In the genomic region with DNA sequence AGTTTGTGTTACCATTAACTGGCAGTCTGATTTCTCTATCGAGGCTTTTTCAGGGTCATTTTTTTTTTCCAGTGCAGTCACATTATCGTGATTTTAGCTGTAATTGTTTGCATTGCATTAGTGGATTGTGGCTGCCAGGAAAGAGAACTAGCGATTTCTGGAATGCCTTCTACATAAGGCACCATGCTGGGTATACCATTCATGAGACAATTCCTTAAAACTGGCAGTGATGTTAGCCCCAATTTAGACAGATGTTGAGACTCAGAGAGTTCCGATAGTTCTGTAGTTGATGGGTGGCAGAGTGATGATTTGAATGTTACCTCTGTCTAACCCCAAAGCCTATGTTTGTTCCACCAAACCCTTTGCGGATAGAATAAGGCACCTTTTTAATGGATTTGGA, we compare ENCODE assay signal across 30 cellular contexts.
"Had no signal": no experiment of that assay in that cellular context is flagged by ENCODE, and none has a peak within 500 bp of the region (broad histone marks: within the 10 kb centered on the region; RNA-seq: fewer than 3 reads in every experiment).

No MANE protein-coding gene starts in this region.

- H3K36me3 Mint-ChIP-seq: activated naive CD8-positive, alpha-beta T cell treated with anti-CD3 and anti-CD28 coated beads, Interleukin-2, amount 10 ng/mL, durations not matched to agents 7 days and 5 days had no signal

- H3K9me3 ChIP-seq: ascending aorta, breast epithelium, esophagus squamous epithelium, mucosa of descending colon, neutrophil, pancreas, prostate gland, thoracic aorta had no signal

- H3K4me3 ChIP-seq: ascending aorta, breast epithelium, esophagus squamous epithelium, heart right ventricle, left lung, lung, mucosa of descending colon, pancreas, prostate gland, skin epidermis, thoracic aorta had no signal

- H3K36me3 ChIP-seq: ascending aorta, breast epithelium, esophagus squamous epithelium, heart right ventricle, left lung, neutrophil, pancreas, prostate gland, thoracic aorta had no signal

- H3K27ac Mint-ChIP-seq: activated B cell treated with CpG ODN at 0.5 μM for 24 hours; activated CD4-positive, alpha-beta T cell treated with anti-CD3 and anti-CD28 coated beads for 36 hours; activated naive CD4-positive, alpha-beta T cell treated with anti-CD3 and anti-CD28 coated beads for 36 hours; activated naive CD8-positive, alpha-beta T cell treated with anti-CD3 and anti-CD28 coated beads, Interleukin-2, amount 10 ng/mL, durations not matched to agents 7 days and 5 days; nephron; stimulated activated naive CD8-positive, alpha-beta T cell treated with anti-CD3 and anti-CD28 coated beads, Interleukin-15, Interleukin-2, amounts not matched to agents 100 ng/mL and 50 ng/mL, for 24 hours had no signal

- DNase-seq: activated B cell treated with CpG ODN at 0.5 μM for 24 hours; activated CD4-positive, alpha-beta T cell treated with anti-CD3 and anti-CD28 coated beads for 36 hours; activated CD4-positive, alpha-beta T cell treated with anti-CD3 and anti-CD28 coated beads, Interleukin-2, amount 50 U/mL, for 4 hours; activated effector memory CD4-positive, alpha-beta T cell treated with Interleukin-2 at 50 U/mL for 16 hours; activated naive CD4-positive, alpha-beta T cell treated with anti-CD3 and anti-CD28 coated beads for 36 hours; activated naive CD8-positive, alpha-beta T cell treated with anti-CD3 and anti-CD28 coated beads, Interleukin-2, amount 10 ng/mL, durations not matched to agents 7 days and 5 days; central memory CD4-positive, alpha-beta T cell; dermis blood vessel endothelial cell; effector CD4-positive, alpha-beta T cell; esophagus squamous epithelium; foreskin melanocyte; heart right ventricle; left lung; mucosa of descending colon; pancreas; retina; stimulated activated CD4-positive, alpha-beta T cell treated with anti-CD3 and anti-CD28 coated beads, Interleukin-12 subunit alpha, Interleukin-12 subunit beta, amount 100 ng/mL, for 4 hours; stimulated activated CD4-positive, alpha-beta T cell treated with anti-CD3 and anti-CD28 coated beads, Interleukin-4, amount 100 ng/mL, for 1 hour; T-helper 2 cell; trophoblast cell had no signal

- H3K4me1 Mint-ChIP-seq: activated B cell treated with CpG ODN at 0.5 μM for 24 hours; activated CD4-positive, alpha-beta T cell treated with anti-CD3 and anti-CD28 coated beads for 36 hours; activated naive CD8-positive, alpha-beta T cell treated with anti-CD3 and anti-CD28 coated beads, Interleukin-2, amount 10 ng/mL, durations not matched to agents 7 days and 5 days had no signal

- H3K4me3 Mint-ChIP-seq: activated B cell treated with CpG ODN at 0.5 μM for 24 hours; activated CD4-positive, alpha-beta T cell treated with anti-CD3 and anti-CD28 coated beads for 36 hours; activated naive CD4-positive, alpha-beta T cell treated with anti-CD3 and anti-CD28 coated beads for 36 hours; activated naive CD8-positive, alpha-beta T cell treated with anti-CD3 and anti-CD28 coated beads, Interleukin-2, amount 10 ng/mL, durations not matched to agents 7 days and 5 days; nephron; stimulated activated naive CD8-positive, alpha-beta T cell treated with anti-CD3 and anti-CD28 coated beads, Interleukin-15, Interleukin-2, amounts not matched to agents 100 ng/mL and 50 ng/mL, for 24 hours had no signal

- H3K27ac ChIP-seq: ascending aorta, breast epithelium, esophagus squamous epithelium, heart right ventricle, left lung, neutrophil, pancreas, prostate gland, skin epidermis, thoracic aorta had no signal

- H3K27me3 Mint-ChIP-seq: activated B cell treated with CpG ODN at 0.5 μM for 24 hours; activated CD4-positive, alpha-beta T cell treated with anti-CD3 and anti-CD28 coated beads for 36 hours; activated naive CD8-positive, alpha-beta T cell treated with anti-CD3 and anti-CD28 coated beads, Interleukin-2, amount 10 ng/mL, durations not matched to agents 7 days and 5 days; stimulated activated naive CD8-positive, alpha-beta T cell treated with anti-CD3 and anti-CD28 coated beads, Interleukin-15, Interleukin-2, amounts not matched to agents 100 ng/mL and 50 ng/mL, for 24 hours had no signal

- H3K4me1 ChIP-seq: ascending aorta, breast epithelium, heart right ventricle, left lung, pancreas, prostate gland had no signal

- H3K9me3 Mint-ChIP-seq: nephron had no signal

- H3K27me3 ChIP-seq: ascending aorta, breast epithelium, esophagus squamous epithelium, left lung, neutrophil, pancreas had no signal

- ATAC-seq: activated CD4-positive, alpha-beta T cell treated with anti-CD3 and anti-CD28 coated beads for 36 hours; heart right ventricle; left lung; mucosa of descending colon; pancreas; sciatic nerve had no signal
